Comparison of ENCODE assay signal across 10 cellular contexts in the genomic region with DNA sequence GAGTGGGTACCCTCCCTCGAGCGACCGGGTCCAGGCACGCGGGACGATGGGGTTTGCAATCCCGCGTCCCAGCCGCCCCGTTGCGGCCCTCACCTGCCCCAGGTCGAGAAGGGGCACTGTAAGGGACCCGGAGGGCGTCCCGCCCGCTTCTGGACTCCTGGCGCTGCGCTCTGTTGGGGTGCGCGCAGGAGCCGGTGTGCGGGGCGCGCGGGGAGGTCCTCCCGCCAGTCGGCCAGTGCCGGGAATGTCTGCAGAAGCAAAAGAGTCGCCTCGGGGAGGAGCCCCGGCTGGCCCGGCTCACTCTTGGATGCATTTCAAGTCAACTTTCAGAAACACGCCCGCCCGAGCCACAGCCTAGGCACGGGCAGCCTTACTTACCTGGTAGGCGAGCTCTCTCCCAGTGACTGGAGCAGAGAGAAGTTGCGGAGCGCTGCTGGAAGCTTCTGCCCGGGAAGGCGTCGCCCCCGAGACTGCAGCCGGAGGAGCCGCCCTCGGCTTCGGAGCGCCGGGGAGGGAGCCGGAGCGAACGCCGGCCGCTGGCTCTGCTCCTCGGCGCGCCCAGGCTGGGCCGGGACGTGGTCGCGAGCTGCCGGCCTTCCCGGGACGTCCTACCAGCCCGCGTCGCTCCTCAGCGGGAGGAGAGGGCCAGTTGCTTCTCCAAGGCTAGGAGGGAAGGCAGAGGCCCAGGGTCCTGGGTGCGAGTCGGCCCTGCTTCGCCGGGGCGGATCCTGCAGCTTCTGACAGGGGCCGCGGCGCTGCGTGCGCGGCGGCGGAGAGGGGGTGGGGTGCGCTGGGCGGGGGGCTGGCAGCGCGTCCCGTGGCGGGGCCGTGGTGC. TPM values are rescaled to one million over a fixed set of nuclear protein-coding genes. Genes with fewer than 3 reads are reported as not detected.
DNase-seq lines count a peak whose midpoint lies in the region; ATAC-seq, FAIRE-seq and TF ChIP-seq lines count a peak whose summit lies in the region.
"Had no signal": no experiment of that assay in that cellular context is flagged by ENCODE, and none has a peak within 500 bp of the region (broad histone marks: within the 10 kb centered on the region; RNA-seq: fewer than 3 reads in every experiment).

A gene (minus strand): TSS at position 739 of the 835 bp plus-strand sequence. CDS start 1,156 bp downstream, outside the sequence.

- WGBS in sigmoid colon, 2 donors: 1 to 3% methylated on average over 88 of the region's 88 CpGs

- TF ChIP-seq CTCF in astrocyte (IDR thresholded peaks at IDR 0.05; ENCODE audit: insufficient read depth, low read depth, low read length): no peak
- TF ChIP-seq CTCF in sigmoid colon (IDR thresholded peaks at IDR 0.05): no peak

- no peak within 1 kb of the TSS for H3K27ac ChIP-seq in astrocyte (ENCODE audit: low read depth, low read length)
- H3K27ac ChIP-seq in sigmoid colon: peak within 1 kb of the TSS in 1 of 4 donors; percentile 20
- H3K27ac ChIP-seq: body of pancreas had no signal

- no peaks in the 10 kb centered on the region for H3K9me3 ChIP-seq in astrocyte (ENCODE audit: insufficient read depth, low read depth, low read length)
- peaks cover 2% of the 10 kb centered on the region for H3K9me3 ChIP-seq in iPS-18c (ENCODE audit: control insufficient read depth, insufficient read depth, low read length)
- H3K9me3 ChIP-seq in sigmoid colon: no peaks in the 10 kb centered on the region
- H3K9me3 ChIP-seq: body of pancreas had no signal

- no peaks in the 10 kb centered on the region for H3K36me3 ChIP-seq in astrocyte (ENCODE audit: insufficient read depth, low read length)
- H3K36me3 ChIP-seq in sigmoid colon: no peaks in the 10 kb centered on the region

- H4K20me1 ChIP-seq in astrocyte (ENCODE audit: insufficient read depth, low read length): no peaks in the 10 kb centered on the region

- H3K4me3 ChIP-seq in astrocyte (ENCODE audit: insufficient read depth, low read depth, low read length) (no peak within 1 kb of the TSS), iPS-18c (ENCODE audit: insufficient read depth, low read depth, low read length) (peak within 1 kb of the TSS; percentile 65), sigmoid colon (peak within 1 kb of the TSS; percentile 6 to 44 (median 36))

- FAIRE-seq in GM12892 (lab: Jason Lieb, UNC) (no peak), astrocyte (lab: Jason Lieb, UNC) (no peak)

- peaks cover 89% of the 10 kb centered on the region for H3K27me3 Mint-ChIP-seq in astrocyte (ENCODE audit: low read depth, unreplicated experiment)
- H3K27me3 Mint-ChIP-seq in stimulated activated memory B cell treated with anti-CD40 and anti-IgM and Interleukin-4, amounts not matched to agents 10 μg/mL and 1 μg/mL and 100 μg/mL, for 72 hours: peaks cover 91% of the 10 kb centered on the region

- no peak within 1 kb of the TSS for H3K4me3 Mint-ChIP-seq in astrocyte (ENCODE audit: unreplicated experiment)
- no peak within 1 kb of the TSS for H3K4me3 Mint-ChIP-seq in stimulated activated memory B cell treated with anti-CD40 and anti-IgM and Interleukin-4, amounts not matched to agents 10 μg/mL and 1 μg/mL and 100 μg/mL, for 72 hours

- no peak for TF ChIP-seq POLR2A in GM12892 (IDR thresholded peaks at IDR 0.05; ENCODE audit: low read depth, low read length)
- TF ChIP-seq POLR2A in sigmoid colon (IDR thresholded peaks at IDR 0.05): no peak

- no peak for ATAC-seq in stimulated activated memory B cell treated with anti-CD40 and anti-IgM and Interleukin-4, amounts not matched to agents 10 μg/mL and 1 μg/mL and 100 μg/mL, for 72 hours
- no peak for ATAC-seq in HG03378 (IDR thresholded peaks at IDR 0.05; ENCODE audit: unreplicated experiment)
- no peak for ATAC-seq in HG02885 (IDR thresholded peaks at IDR 0.05; ENCODE audit: poor library complexity, unreplicated experiment)
- ATAC-seq: body of pancreas had no signal

- peaks cover 8% of the 10 kb centered on the region for H3K9me3 Mint-ChIP-seq in astrocyte (ENCODE audit: unreplicated experiment)
- no peaks in the 10 kb centered on the region for H3K9me3 Mint-ChIP-seq in stimulated activated memory B cell treated with anti-CD40 and anti-IgM and Interleukin-4, amounts not matched to agents 10 μg/mL and 1 μg/mL and 100 μg/mL, for 72 hours

- DNase-seq in GM12892 (ENCODE audit: insufficient read length) (peak; percentile 23), astrocyte (ENCODE audit: low read depth) (no peak), sigmoid colon (no peak), NCI-H1436 treated with DMSO at 0.1 percent for 48 hours (lab: John Stamatoyannopoulos, UW) (no peak)
- DNase-seq: DND-41 had no signal

- H3K4me2 ChIP-seq in astrocyte (ENCODE audit: low read length): peak within 1 kb of the TSS; percentile 50

- peaks cover 8% of the 10 kb centered on the region for H3K4me1 Mint-ChIP-seq in astrocyte (ENCODE audit: low read depth, unreplicated experiment)
- peaks cover 17% of the 10 kb centered on the region for H3K4me1 Mint-ChIP-seq in stimulated activated memory B cell treated with anti-CD40 and anti-IgM and Interleukin-4, amounts not matched to agents 10 μg/mL and 1 μg/mL and 100 μg/mL, for 72 hours

- no peak within 1 kb of the TSS for H2AFZ ChIP-seq in astrocyte (ENCODE audit: low read depth, low read length)

- TF ChIP-seq EP300 in sigmoid colon (IDR thresholded peaks at IDR 0.05): no peak

- H3K27me3 ChIP-seq in astrocyte (ENCODE audit: insufficient read depth, low read length) (peaks cover 75% of the 10 kb centered on the region), sigmoid colon (peaks cover 49 to 77% (median 59%) of the 10 kb centered on the region in 3 donors)

- H3K9ac ChIP-seq in astrocyte (ENCODE audit: low read length): no peak within 1 kb of the TSS

- H3K79me2 ChIP-seq in astrocyte (ENCODE audit: insufficient read depth, low read length): no peaks in the 10 kb centered on the region

- no peaks in the 10 kb centered on the region for H3K36me3 Mint-ChIP-seq in astrocyte (ENCODE audit: low read depth, unreplicated experiment)
- no peaks in the 10 kb centered on the region for H3K36me3 Mint-ChIP-seq in stimulated activated memory B cell treated with anti-CD40 and anti-IgM and Interleukin-4, amounts not matched to agents 10 μg/mL and 1 μg/mL and 100 μg/mL, for 72 hours

- no peaks in the 10 kb centered on the region for H3K4me1 ChIP-seq in astrocyte (ENCODE audit: insufficient read depth, low read length)
- peaks cover 0 to 52% (median 42%) of the 10 kb centered on the region in 4 donors for H3K4me1 ChIP-seq in sigmoid colon

- intact Hi-C loops in sigmoid colon (cut with DNase I): no loop called here

- H3K27ac Mint-ChIP-seq in astrocyte (ENCODE audit: unreplicated experiment): peak within 1 kb of the TSS; percentile 58
- H3K27ac Mint-ChIP-seq in stimulated activated memory B cell treated with anti-CD40 and anti-IgM and Interleukin-4, amounts not matched to agents 10 μg/mL and 1 μg/mL and 100 μg/mL, for 72 hours: no peak within 1 kb of the TSS

RNA-seq across cellular contexts. Expression of the gene that starts here (rescaled TPM):
- polyA plus RNA-seq in GM12892 (2012; ENCODE audit: missing spikeins): not detected
- total RNA-seq in astrocyte (not detected in 2 replicates), sigmoid colon (under 1 TPM in 2 of 4 donors, not detected in 2; 0.28 to 0.49 TPM)
- polyA plus RNA-seq in sigmoid colon: 1 to 10 TPM in 1 of 3 donors, under 1 TPM in 2; 0.04 to 1.2 (median 0.46) TPM
- total RNA-seq: body of pancreas had no signal
